29 cellular contexts compared by ENCODE assay signal in genomic region chr7:92889081-92889480, GRCh38.
"Had no signal": no experiment of that assay in that cellular context is flagged by ENCODE, and none has a peak within 500 bp of the region (broad histone marks: within the 10 kb centered on the region; RNA-seq: fewer than 3 reads in every experiment).

No MANE protein-coding gene starts in this region.

- ATAC-seq: activated CD4-positive, alpha-beta T cell treated with anti-CD3 and anti-CD28 coated beads for 36 hours; activated naive CD8-positive, alpha-beta T cell treated with anti-CD3 and anti-CD28 coated beads, Interleukin-2, amount 50 U/mL, for 24 hours; activated T-helper 17 cell treated with anti-CD3 and anti-CD28 coated beads, Interleukin-2, amount 50 U/mL, for 72 hours; body of pancreas; gastroesophageal sphincter had no signal

- H3K27me3 ChIP-seq: adrenal gland, body of pancreas, colonic mucosa, esophagus squamous epithelium, gastroesophageal sphincter had no signal

- H3K27ac ChIP-seq: adrenal gland, body of pancreas, colonic mucosa, epithelial cell of prostate, esophagus squamous epithelium, gastroesophageal sphincter had no signal

- H3K9me3 ChIP-seq: adrenal gland, body of pancreas, colonic mucosa, esophagus squamous epithelium had no signal

- H3K4me1 ChIP-seq: adrenal gland, body of pancreas, colonic mucosa, esophagus squamous epithelium, gastroesophageal sphincter had no signal

- H3K4me3 ChIP-seq: adrenal gland, body of pancreas, colonic mucosa, esophagus squamous epithelium, gastroesophageal sphincter had no signal

- FAIRE-seq: endometrium, endothelial cell of umbilical vein had no signal

- H3K36me3 ChIP-seq: adrenal gland, colonic mucosa, esophagus squamous epithelium, gastroesophageal sphincter had no signal

- DNase-seq: activated CD4-positive, alpha-beta memory T cell treated with anti-CD3 and anti-CD28 coated beads, Interleukin-2, amount 10 ng/mL, durations not matched to agents 7 days and 5 days; activated CD4-positive, alpha-beta T cell treated with anti-CD3 and anti-CD28 coated beads for 36 hours; activated CD4-positive, alpha-beta T cell treated with anti-CD3 and anti-CD28 coated beads, Interleukin-2, amount 10 ng/mL, durations not matched to agents 7 days and 5 days; activated CD4-positive, alpha-beta T cell treated with anti-CD3 and anti-CD28 coated beads, Interleukin-2, amount 50 U/mL, for 4 hours; activated CD4-positive, CD25-positive, alpha-beta regulatory T cell; activated CD4-positive, CD25-positive, alpha-beta regulatory T cell treated with anti-CD3 and anti-CD28 coated beads, Interleukin-2, amount 50 U/mL, for 72 hours; activated CD8-positive, alpha-beta memory T cell treated with anti-CD3 and anti-CD28 coated beads, Interleukin-2, amount 50 U/mL, for 48 hours; activated effector memory CD4-positive, alpha-beta T cell treated with Interleukin-2 at 50 U/mL for 16 hours; activated gamma-delta T cell treated with Interleukin-2 at 50 U/mL for 16 hours; activated naive CD4-positive, alpha-beta T cell treated with anti-CD3 and anti-CD28 coated beads, Interleukin-2, amount 50 U/mL, for 16 hours; activated naive CD4-positive, alpha-beta T cell treated with Interleukin-2 at 50 U/mL for 16 hours; activated naive CD8-positive, alpha-beta T cell treated with anti-CD3 and anti-CD28 coated beads, Interleukin-2, amount 50 U/mL, for 24 hours; activated T-cell treated with anti-CD3 and anti-CD28 coated beads for 4 hours; activated T-cell treated with anti-CD3 and anti-CD28 coated beads, Interleukin-2, amount 50 U/mL, for 24 hours; adrenal gland; amygdala; aorta; body of pancreas; caudate nucleus; colonic mucosa; effector CD8-positive, alpha-beta T cell; esophagus squamous epithelium; foreskin melanocyte; T-helper 2 cell had no signal
